30 cellular contexts compared by ENCODE assay signal in the genomic region with DNA sequence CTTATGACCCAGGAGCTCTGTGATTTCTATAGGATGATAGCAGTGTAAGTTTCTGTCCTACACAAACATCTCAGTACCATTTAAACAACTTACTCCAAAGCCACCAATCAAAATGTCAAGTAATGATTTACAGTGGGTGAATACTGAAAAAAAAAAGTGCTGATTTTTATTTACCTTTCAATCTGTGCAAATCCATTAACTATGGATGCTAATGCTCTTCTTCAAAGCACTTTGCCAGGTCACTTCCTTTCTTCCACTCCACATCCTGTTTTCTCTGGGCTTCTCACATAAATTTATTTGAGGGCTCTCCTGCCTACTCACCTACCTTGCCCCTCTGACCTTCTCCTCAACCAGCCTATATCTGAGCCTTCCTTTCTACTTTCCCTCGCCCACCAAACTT.
DNase-seq lines count a peak whose midpoint lies in the region; ATAC-seq and TF ChIP-seq lines count a peak whose summit lies in the region.
"Had no signal": no experiment of that assay in that cellular context is flagged by ENCODE, and none has a peak within 500 bp of the region (broad histone marks: within the 10 kb centered on the region; RNA-seq: fewer than 3 reads in every experiment).

No MANE protein-coding gene starts in this region.

- no peaks in the 10 kb centered on the region for H3K9me3 Mint-ChIP-seq in activated T-helper 17 cell treated with anti-CD3 and anti-CD28 coated beads, Interleukin-2, amount 50 U/mL, for 72 hours
- H3K9me3 Mint-ChIP-seq in Calu3 (ENCODE audit: low read depth, unreplicated experiment): no peaks in the 10 kb centered on the region
- H3K9me3 Mint-ChIP-seq: activated naive CD4-positive, alpha-beta T cell treated with anti-CD3 and anti-CD28 coated beads for 36 hours; activated T-cell treated with anti-CD3 and anti-CD28 coated beads, Interleukin-2, amount 50 U/mL, for 4 hours; stimulated activated naive B cell treated with anti-CD40 and anti-IgM and Interleukin-4, amounts not matched to agents 10 μg/mL and 1 μg/mL and 100 μg/mL, for 72 hours had no signal

- H3K36me3 ChIP-seq in A673 (ENCODE audit: insufficient read depth, low read length, poor library complexity, severe bottlenecking): no peaks in the 10 kb centered on the region
- H3K36me3 ChIP-seq: MG63, sigmoid colon had no signal

- H3K4me1 Mint-ChIP-seq in activated T-helper 17 cell treated with anti-CD3 and anti-CD28 coated beads, Interleukin-2, amount 50 U/mL, for 72 hours: peaks cover 14% of the 10 kb centered on the region
- peaks cover 11% of the 10 kb centered on the region for H3K4me1 Mint-ChIP-seq in Calu3 (ENCODE audit: low read depth, unreplicated experiment)
- H3K4me1 Mint-ChIP-seq: stimulated activated naive B cell treated with anti-CD40 and anti-IgM and Interleukin-4, amounts not matched to agents 10 μg/mL and 1 μg/mL and 100 μg/mL, for 72 hours had no signal

- H3K4me1 ChIP-seq in A673 (ENCODE audit: insufficient read depth, low read length, poor library complexity, severe bottlenecking): no peaks in the 10 kb centered on the region
- H3K4me1 ChIP-seq: psoas muscle, sigmoid colon had no signal

- peaks cover 35% of the 10 kb centered on the region for H3K36me3 Mint-ChIP-seq in activated T-helper 17 cell treated with anti-CD3 and anti-CD28 coated beads, Interleukin-2, amount 50 U/mL, for 72 hours (ENCODE audit: low read depth)
- no peaks in the 10 kb centered on the region for H3K36me3 Mint-ChIP-seq in Calu3 (ENCODE audit: insufficient read depth, unreplicated experiment)

- H3K4me3 ChIP-seq in A673 (ENCODE audit: low read depth, low read length, poor library complexity, severe bottlenecking): no peak overlapping the region
- H3K4me3 ChIP-seq: MG63, psoas muscle, sigmoid colon had no signal

- no peaks in the 10 kb centered on the region for H3K27me3 Mint-ChIP-seq in activated T-helper 17 cell treated with anti-CD3 and anti-CD28 coated beads, Interleukin-2, amount 50 U/mL, for 72 hours
- H3K27me3 Mint-ChIP-seq in Calu3 (ENCODE audit: unreplicated experiment): no peaks in the 10 kb centered on the region

- no peaks in the 10 kb centered on the region for H3K27me3 ChIP-seq in A673 (replicated peaks; ENCODE audit: insufficient read depth, low read depth, low read length, poor library complexity)
- H3K27me3 ChIP-seq: MG63 had no signal

- BruUV-seq in A673 (replicated peaks; lab: Mats Ljungman, UMichigan): no TSS peak
- BruUV-seq in Calu3 (replicated peaks; lab: Mats Ljungman, UMichigan): no TSS peak

- H3K27ac Mint-ChIP-seq in activated T-helper 17 cell treated with anti-CD3 and anti-CD28 coated beads, Interleukin-2, amount 50 U/mL, for 72 hours: peak overlapping the region; percentile 68
- no peak overlapping the region for H3K27ac Mint-ChIP-seq in Calu3 (ENCODE audit: unreplicated experiment)
- H3K27ac Mint-ChIP-seq: activated naive CD4-positive, alpha-beta T cell treated with anti-CD3 and anti-CD28 coated beads for 36 hours; stimulated activated naive B cell treated with anti-CD40 and anti-IgM and Interleukin-4, amounts not matched to agents 10 μg/mL and 1 μg/mL and 100 μg/mL, for 72 hours had no signal

- ATAC-seq in activated T-helper 17 cell treated with anti-CD3 and anti-CD28 coated beads, Interleukin-2, amount 50 U/mL, for 72 hours (replicated peaks): no peak
- ATAC-seq in GM18520 (IDR thresholded peaks at IDR 0.05; ENCODE audit: unreplicated experiment): no peak
- ATAC-seq: activated T-cell treated with anti-CD3 and anti-CD28 coated beads, Interleukin-2, amount 50 U/mL, for 4 hours; left ventricle myocardium superior; psoas muscle; SK-N-SH treated with all-trans-retinoic acid at 6 μM for 48 hours; stimulated activated naive B cell treated with anti-CD40 and anti-IgM and Interleukin-4, amounts not matched to agents 10 μg/mL and 1 μg/mL and 100 μg/mL, for 72 hours had no signal

- DNase-seq in NCI-H1105 treated with DMSO at 0.1 percent for 48 hours (lab: John Stamatoyannopoulos, UW): peak; percentile 1
- no peak for DNase-seq in NCI-H1105 (lab: John Stamatoyannopoulos, UW)
- peak; percentile 4 for DNase-seq in A673 (ENCODE audit: low spot score)
- peak; percentile 48 to 91 (median 82) for DNase-seq in NCI-H1417 (lab: John Stamatoyannopoulos, UW)
- DNase-seq in Calu3: no peak
- DNase-seq in T1000 (lab: John Stamatoyannopoulos, UW): no peak
- DNase-seq: 8988T; activated CD4-positive, alpha-beta T cell treated with anti-CD3 and anti-CD28 coated beads for 4 hours; activated naive CD4-positive, alpha-beta T cell treated with anti-CD3 and anti-CD28 coated beads for 36 hours; activated T-cell treated with anti-CD3 and anti-CD28 coated beads, Interleukin-2, amount 50 U/mL, for 4 hours; AML-193; amygdala; DMS79; effector CD4-positive, alpha-beta T cell; GDM1; KBM-7; left ventricle myocardium superior; MG63; NCI-H1694 treated with DMSO at 0.1 percent for 48 hours; NCI-H526 treated with DMSO at 0.1 percent for 48 hours; nucleus accumbens; psoas muscle; sigmoid colon; stimulated activated CD4-positive, alpha-beta T cell treated with anti-CD3 and anti-CD28 coated beads, Interleukin-4, amount 100 ng/mL, for 4 hours; stimulated activated naive B cell treated with anti-CD40 and anti-IgM and Interleukin-4, amounts not matched to agents 10 μg/mL and 1 μg/mL and 100 μg/mL, for 72 hours had no signal

- H3K27ac ChIP-seq in A673 (ENCODE audit: low read depth, low read length, poor library complexity, severe bottlenecking): no peak overlapping the region
- H3K27ac ChIP-seq: epithelial cell of prostate, psoas muscle, sigmoid colon, VCaP had no signal

- POLR2A ChIA-PET in A673 (lab: Charles Lee; ENCODE audit: low non-redundant PET): no interaction called here

- H3K9me3 ChIP-seq in A673 (ENCODE audit: low read depth, low read length, poor library complexity, severe bottlenecking): no peaks in the 10 kb centered on the region
- H3K9me3 ChIP-seq: MG63, psoas muscle, sigmoid colon had no signal

- H3K4me3 Mint-ChIP-seq in activated T-helper 17 cell treated with anti-CD3 and anti-CD28 coated beads, Interleukin-2, amount 50 U/mL, for 72 hours: no peak overlapping the region
- H3K4me3 Mint-ChIP-seq in Calu3 (ENCODE audit: low read depth, unreplicated experiment): no peak overlapping the region
- H3K4me3 Mint-ChIP-seq: activated naive CD4-positive, alpha-beta T cell treated with anti-CD3 and anti-CD28 coated beads for 36 hours; activated T-cell treated with anti-CD3 and anti-CD28 coated beads, Interleukin-2, amount 50 U/mL, for 4 hours; stimulated activated naive B cell treated with anti-CD40 and anti-IgM and Interleukin-4, amounts not matched to agents 10 μg/mL and 1 μg/mL and 100 μg/mL, for 72 hours had no signal

- no peak for TF ChIP-seq CTCF in A673 (conservative IDR thresholded peaks at IDR 0.05; ENCODE audit: low read depth, low read length)
- TF ChIP-seq CTCF in Calu3 (IDR thresholded peaks at IDR 0.05; ENCODE audit: unreplicated experiment): no peak

- CTCF ChIA-PET in A673 (lab: Charles Lee): no interaction called here
- CTCF ChIA-PET in Calu3 (lab: Charles Lee): no interaction called here

- intact Hi-C loops in A673 (cut with micrococcal nuclease; ENCODE audit: unreplicated experiment) (no loop called here), Calu3 (cut with micrococcal nuclease; ENCODE audit: unreplicated experiment) (no loop called here)

Comparison
In these comparisons a context has a peak if more than half of its experiments do, and no peak if none do; other contexts are left out.
1. DNase-seq: peak in NCI-H1105 treated with DMSO at 0.1 percent for 48 hours (single experiment), A673 (single experiment) and NCI-H1417 (3 of 3); none in NCI-H1105 (single experiment), Calu3 (single experiment) and T1000 (single experiment).